ENCODE assay signal across 1 cellular context in genomic region chr6:20244807-20245681, GRCh38. TPM values are rescaled to one million over a fixed set of nuclear protein-coding genes. Genes with fewer than 3 reads are reported as not detected.
"Had no signal": no experiment of that assay in that cellular context is flagged by ENCODE, and none has a peak within 500 bp of the region (broad histone marks: within the 10 kb centered on the region; RNA-seq: fewer than 3 reads in every experiment).

No MANE protein-coding gene starts in this region.

RNA-seq across cellular contexts. Expression of gene MBOAT1, which starts 32.8 kb away (rescaled TPM):
- polyA plus RNA-seq: neural cell had no signal
